ENCODE assay signal across 8 cellular contexts in genomic region chr3:12663936-12664908, GRCh38. TPM values are rescaled to one million over a fixed set of nuclear protein-coding genes. Genes with fewer than 3 reads are reported as not detected.
DNase-seq lines count a peak whose midpoint lies in the region; ATAC-seq and TF ChIP-seq lines count a peak whose summit lies in the region.

Gene RAF1 (minus strand): TSS chr3:12664117. CDS start chr3:12618721, 45,396 bp downstream.

- peak within 1 kb of the TSS; percentile 94 for H3K27ac ChIP-seq in temporal lobe (ENCODE audit: low read depth, low read length)

- peaks cover 34% of the 10 kb centered on the region for H3K4me1 Mint-ChIP-seq in activated naive CD4-positive, alpha-beta T cell treated with anti-CD3 and anti-CD28 coated beads, Interleukin-2, amount 50 U/mL, for 24 hours

- peak within 1 kb of the TSS; percentile 100 for H3K27ac Mint-ChIP-seq in activated naive CD4-positive, alpha-beta T cell treated with anti-CD3 and anti-CD28 coated beads, Interleukin-2, amount 50 U/mL, for 24 hours

- no peaks in the 10 kb centered on the region for H3K36me3 ChIP-seq in GM06990 (ENCODE audit: control insufficient read depth, insufficient read depth, low read length)

- peaks cover 6% of the 10 kb centered on the region for H3K36me3 Mint-ChIP-seq in activated naive CD4-positive, alpha-beta T cell treated with anti-CD3 and anti-CD28 coated beads, Interleukin-2, amount 50 U/mL, for 24 hours

- peak within 1 kb of the TSS; percentile 94 for H3K4me3 Mint-ChIP-seq in activated naive CD4-positive, alpha-beta T cell treated with anti-CD3 and anti-CD28 coated beads, Interleukin-2, amount 50 U/mL, for 24 hours

- H3K4me3 ChIP-seq in GM06990 (replicated peaks; ENCODE audit: low read depth, low read length), result peak within 1 kb of the TSS; percentile 96

- DNase-seq in GM06990 (ENCODE audit: extremely low read depth, insufficient read length) (peak; percentile 100), NCI-H1092 (lab: John Stamatoyannopoulos, UW) (peak; percentile 98), globus pallidus (ENCODE audit: low spot score) (peak; percentile 98), occipital lobe (lab: John Stamatoyannopoulos, UW) (peak; percentile 98)

- no peaks in the 10 kb centered on the region for H3K27me3 Mint-ChIP-seq in activated naive CD4-positive, alpha-beta T cell treated with anti-CD3 and anti-CD28 coated beads, Interleukin-2, amount 50 U/mL, for 24 hours

- H3K9me3 Mint-ChIP-seq in activated naive CD4-positive, alpha-beta T cell treated with anti-CD3 and anti-CD28 coated beads, Interleukin-2, amount 50 U/mL, for 24 hours, result no peaks in the 10 kb centered on the region

- no peaks in the 10 kb centered on the region for H3K27me3 ChIP-seq in GM06990 (replicated peaks; ENCODE audit: control insufficient read depth, insufficient read depth, low read length)

- peak; percentile 94 for ATAC-seq in HG02588 (IDR thresholded peaks at IDR 0.05; ENCODE audit: unreplicated experiment)
- peak; percentile 94 for ATAC-seq in SK-N-SH treated with all-trans-retinoic acid at 6 μM for 48 hours

- TF ChIP-seq CTCF in GM06990 (IDR thresholded peaks at IDR 0.05; ENCODE audit: insufficient read depth, low read length, poor library complexity, severe bottlenecking), result no peak

TF ChIP-seq in SK-N-SH treated with all-trans-retinoic acid at 6 μM for 48 hours, 23 proteins besides CTCF, POLR2A, EP300 and RAD21:
- TF ChIP-seq SNAI2 (CRISPR knock-in tag; IDR thresholded peaks at IDR 0.05) (no peak), GLIS3 (CRISPR knock-in tag; IDR thresholded peaks at IDR 0.05) (no peak), ISL1 (CRISPR knock-in tag; IDR thresholded peaks at IDR 0.05) (no peak), RARB (CRISPR knock-in tag; IDR thresholded peaks at IDR 0.05) (no peak), TSHZ2 (CRISPR knock-in tag; IDR thresholded peaks at IDR 0.05) (no peak), CREB5 (CRISPR knock-in tag; IDR thresholded peaks at IDR 0.05; ENCODE audit: low read depth) (no peak), ARNTL (CRISPR knock-in tag; IDR thresholded peaks at IDR 0.05; ENCODE audit: borderline replicate concordance, low read depth) (no peak), ESRRG (CRISPR knock-in tag; IDR thresholded peaks at IDR 0.05) (no peak), ZFP3 (CRISPR knock-in tag; IDR thresholded peaks at IDR 0.05) (no peak), ZC3H10 (CRISPR knock-in tag; IDR thresholded peaks at IDR 0.05) (no peak), ZFP30 (CRISPR knock-in tag; IDR thresholded peaks at IDR 0.05) (no peak), TOX (CRISPR knock-in tag; IDR thresholded peaks at IDR 0.05; ENCODE audit: borderline replicate concordance) (no peak)

RNA-seq across cellular contexts. Expression of gene RAF1, which starts in this region (rescaled TPM):
- 216 TPM for total RNA-seq in occipital lobe
- total RNA-seq in temporal lobe, result 126 TPM

Comparison
In these comparisons a context has a peak if more than half of its experiments do, and no peak if none do; other contexts are left out.
1. Peak in every context shown above with its lines: DNase-seq, ATAC-seq, H3K4me3 ChIP-seq and H3K27ac ChIP-seq.